8 cellular contexts compared by ENCODE assay signal in genomic region chr10:99658622-99659030, GRCh38. TPM values are rescaled to one million over a fixed set of nuclear protein-coding genes. Genes with fewer than 3 reads are reported as not detected.
DNase-seq lines count a peak whose midpoint lies in the region; TF ChIP-seq lines count a peak whose summit lies in the region.

No MANE protein-coding gene starts in this region.

- H3K27me3 ChIP-seq in ACC112 (ENCODE audit: insufficient read depth, low read length), result no peaks in the 10 kb centered on the region

- TF ChIP-seq CTCF in HFF-Myc (IDR thresholded peaks at IDR 0.05; ENCODE audit: low read depth, low read length, missing control alignments), result no peak

- H3K27ac ChIP-seq in ACC112 (ENCODE audit: low read depth, low read length), result no peak overlapping the region; the same call in 1 of the 2 replicates

- intact Hi-C loops in dendritic cell treated with granulocyte-macrophage colony-stimulating factor and Interleukin-4, amounts not matched to agents 40 ng/mL and 50 ng/mL, for 4 days (cut with micrococcal nuclease), result loop anchor here (1.0 kb wide), 1 partner anchor 37 kb away; no protein-coding TSS in a partner anchor

- H3K36me3 Mint-ChIP-seq in dendritic cell treated with granulocyte-macrophage colony-stimulating factor and Interleukin-4, amounts not matched to agents 40 ng/mL and 50 ng/mL, for 4 days (ENCODE audit: low read depth), result peaks cover 28% of the 10 kb centered on the region

- 0 out of 2 replicates have a peak, but pooled peaks cover 4% of the 10 kb centered on the region for H3K36me3 ChIP-seq in ACC112 (ENCODE audit: insufficient read depth, low read length)

- H3K4me3 ChIP-seq in ACC112 (ENCODE audit: low read depth, low read length) (peak overlapping the region; percentile 84), HFF-Myc (replicated peaks; ENCODE audit: low read depth, low read length) (peak overlapping the region; percentile 53)

- peaks cover 32% of the 10 kb centered on the region for H3K79me2 ChIP-seq in ACC112 (ENCODE audit: control insufficient read depth, insufficient read depth, low read length, unreplicated experiment)

- H3K4me3 Mint-ChIP-seq in dendritic cell treated with granulocyte-macrophage colony-stimulating factor and Interleukin-4, amounts not matched to agents 40 ng/mL and 50 ng/mL, for 4 days, result peak overlapping the region; percentile 90

- peaks cover 45% of the 10 kb centered on the region for H3K4me1 Mint-ChIP-seq in dendritic cell treated with granulocyte-macrophage colony-stimulating factor and Interleukin-4, amounts not matched to agents 40 ng/mL and 50 ng/mL, for 4 days (ENCODE audit: low read depth)

- peak overlapping the region; percentile 87 for H3K27ac Mint-ChIP-seq in dendritic cell treated with granulocyte-macrophage colony-stimulating factor and Interleukin-4, amounts not matched to agents 40 ng/mL and 50 ng/mL, for 4 days

- no peaks in the 10 kb centered on the region for H3K27me3 Mint-ChIP-seq in dendritic cell treated with granulocyte-macrophage colony-stimulating factor and Interleukin-4, amounts not matched to agents 40 ng/mL and 50 ng/mL, for 4 days

- peaks cover 24% of the 10 kb centered on the region for H3K4me1 ChIP-seq in ACC112 (ENCODE audit: control insufficient read depth, insufficient read depth, low read length, unreplicated experiment)

- DNase-seq in HFF-Myc (ENCODE audit: extremely low read depth, low read depth) (no peak), lung microvascular endothelial cell (ENCODE audit: low read depth in 2 of 2) (peak; percentile 65 to 70), middle frontal gyrus (ENCODE audit: extremely low spot score, low spot score) (no peak), NCI-H446 (lab: John Stamatoyannopoulos, UW) (no peak)
- peak in 3 of 4 experiments; percentile 4 to 19 (median 16) for DNase-seq in activated CD4-positive, CD25-positive, alpha-beta regulatory T cell (lab: John Stamatoyannopoulos, UW)
- peak; percentile 13 to 26 for DNase-seq in stimulated activated CD8-positive, alpha-beta memory T cell treated with anti-CD3 and anti-CD28 coated beads, Interleukin-15, amount 100 ng/mL, for 4 hours (ENCODE audit: low read depth in 2 of 2)

- no peaks in the 10 kb centered on the region for H3K9me3 Mint-ChIP-seq in dendritic cell treated with granulocyte-macrophage colony-stimulating factor and Interleukin-4, amounts not matched to agents 40 ng/mL and 50 ng/mL, for 4 days

- H2AFZ ChIP-seq in ACC112 (ENCODE audit: low read length, unreplicated experiment), result peak overlapping the region; percentile 76

RNA-seq across cellular contexts. Expression of gene ENTPD7, which starts 0.7 kb away (rescaled TPM):
- 14.4 and 16.1 TPM in 2 replicates for total RNA-seq in lung microvascular endothelial cell

RNA-seq across cellular contexts. Expression of gene SLC25A28, which starts 38.4 kb away (rescaled TPM):
- total RNA-seq in lung microvascular endothelial cell, result 8.3 and 11.1 TPM in 2 replicates

Comparison
In these comparisons a context has a peak if more than half of its experiments do, and no peak if none do; other contexts are left out.
1. DNase-seq: peak in activated CD4-positive, CD25-positive, alpha-beta regulatory T cell (3 of 4), lung microvascular endothelial cell (2 of 2) and stimulated activated CD8-positive, alpha-beta memory T cell treated with anti-CD3 and anti-CD28 coated beads, Interleukin-15, amount 100 ng/mL, for 4 hours (2 of 2); none in HFF-Myc (single experiment), middle frontal gyrus (single experiment) and NCI-H446 (0 of 2).